ENCODE assay signal across 27 cellular contexts in the genomic region with DNA sequence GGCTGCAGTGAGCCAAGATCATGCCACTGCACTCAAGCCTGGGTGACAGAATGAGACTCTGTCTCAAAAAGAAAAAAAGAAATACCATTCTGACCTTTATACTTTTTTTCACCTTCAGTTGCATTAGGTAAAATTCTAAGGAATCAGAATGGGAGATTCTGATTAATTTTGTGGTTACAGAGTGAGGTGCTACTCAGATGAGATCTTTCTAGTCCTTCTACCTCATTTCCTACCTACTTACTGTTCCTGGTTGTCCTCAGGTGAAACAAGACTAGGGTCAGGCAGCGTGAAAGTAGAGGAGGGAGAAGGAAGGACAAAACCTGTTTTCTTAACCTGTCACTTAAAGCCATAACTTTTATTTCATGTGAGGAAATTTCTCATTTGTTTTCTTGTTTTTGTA.
"Had no signal": no experiment of that assay in that cellular context is flagged by ENCODE, and none has a peak within 500 bp of the region (broad histone marks: within the 10 kb centered on the region; RNA-seq: fewer than 3 reads in every experiment).

No MANE protein-coding gene starts in this region.

- H3K27ac ChIP-seq: stomach, suprapubic skin, testis, thoracic aorta, thyroid gland, tibial artery, transverse colon, upper lobe of left lung, upper lobe of right lung, uterus, vagina had no signal

- H3K27me3 ChIP-seq: stomach, suprapubic skin, testis, thyroid gland, tibial artery, transverse colon, upper lobe of left lung, upper lobe of right lung, uterus, vagina had no signal

- H3K9me3 Mint-ChIP-seq: stimulated activated effector memory CD8-positive, alpha-beta T cell treated with anti-CD3 and anti-CD28 coated beads, Interleukin-12 subunit alpha, Interleukin-12 subunit beta, amount 100 ng/mL, for 72 hours; stimulated activated memory B cell treated with anti-CD40 and anti-IgM and Interleukin-4, amounts not matched to agents 10 μg/mL and 1 μg/mL and 100 μg/mL, for 72 hours; stimulated activated naive CD8-positive, alpha-beta T cell treated with anti-CD3 and anti-CD28 coated beads, Interleukin-15, amount 100 ng/mL, for 72 hours; stimulated activated naive CD8-positive, alpha-beta T cell treated with anti-CD3 and anti-CD28 coated beads, Interleukin-15, Interleukin-2, amounts not matched to agents 100 ng/mL and 50 ng/mL, for 24 hours; type B pancreatic cell had no signal

- H3K27me3 Mint-ChIP-seq: stimulated activated memory B cell treated with anti-CD40 and anti-IgM and Interleukin-4, amounts not matched to agents 10 μg/mL and 1 μg/mL and 100 μg/mL, for 72 hours; stimulated activated naive CD8-positive, alpha-beta T cell treated with anti-CD3 and anti-CD28 coated beads, Interleukin-15, amount 100 ng/mL, for 72 hours; stimulated activated naive CD8-positive, alpha-beta T cell treated with anti-CD3 and anti-CD28 coated beads, Interleukin-15, Interleukin-2, amounts not matched to agents 100 ng/mL and 50 ng/mL, for 24 hours; type B pancreatic cell had no signal

- H3K4me3 Mint-ChIP-seq: stimulated activated effector memory CD8-positive, alpha-beta T cell treated with anti-CD3 and anti-CD28 coated beads, Interleukin-12 subunit alpha, Interleukin-12 subunit beta, amount 100 ng/mL, for 72 hours; stimulated activated memory B cell treated with anti-CD40 and anti-IgM and Interleukin-4, amounts not matched to agents 10 μg/mL and 1 μg/mL and 100 μg/mL, for 72 hours; stimulated activated naive CD8-positive, alpha-beta T cell treated with anti-CD3 and anti-CD28 coated beads, Interleukin-15, amount 100 ng/mL, for 72 hours; stimulated activated naive CD8-positive, alpha-beta T cell treated with anti-CD3 and anti-CD28 coated beads, Interleukin-15, Interleukin-2, amounts not matched to agents 100 ng/mL and 50 ng/mL, for 24 hours; type B pancreatic cell had no signal

- H3K36me3 ChIP-seq: suprapubic skin, thoracic aorta, transverse colon, upper lobe of left lung, uterus, vagina had no signal

- H3K4me1 Mint-ChIP-seq: stimulated activated effector memory CD8-positive, alpha-beta T cell treated with anti-CD3 and anti-CD28 coated beads, Interleukin-12 subunit alpha, Interleukin-12 subunit beta, amount 100 ng/mL, for 72 hours; stimulated activated naive CD8-positive, alpha-beta T cell treated with anti-CD3 and anti-CD28 coated beads, Interleukin-15, amount 100 ng/mL, for 72 hours had no signal

- H3K9me3 ChIP-seq: stomach, suprapubic skin, testis, thoracic aorta, thyroid gland, tibial artery, transverse colon, upper lobe of left lung, upper lobe of right lung, uterus, vagina had no signal

- H3K4me1 ChIP-seq: suprapubic skin, testis, tibial artery, upper lobe of right lung, uterus, vagina had no signal

- H3K36me3 Mint-ChIP-seq: stimulated activated effector memory CD8-positive, alpha-beta T cell treated with anti-CD3 and anti-CD28 coated beads, Interleukin-12 subunit alpha, Interleukin-12 subunit beta, amount 100 ng/mL, for 72 hours had no signal

- ATAC-seq: stimulated activated effector memory CD8-positive, alpha-beta T cell treated with anti-CD3 and anti-CD28 coated beads, Interleukin-12 subunit alpha, Interleukin-12 subunit beta, amount 100 ng/mL, for 72 hours; stimulated activated memory B cell treated with anti-CD40 and anti-IgM and Interleukin-4, amounts not matched to agents 10 μg/mL and 1 μg/mL and 100 μg/mL, for 72 hours; stimulated activated naive CD8-positive, alpha-beta T cell treated with anti-CD3 and anti-CD28 coated beads, Interleukin-15, amount 100 ng/mL, for 72 hours; stimulated activated naive CD8-positive, alpha-beta T cell treated with anti-CD3 and anti-CD28 coated beads, Interleukin-15, Interleukin-2, amounts not matched to agents 100 U/mL and 50 U/mL, for 24 hours; upper lobe of right lung had no signal

- DNase-seq: stimulated activated CD4-positive, alpha-beta T cell treated with anti-CD3 and anti-CD28 coated beads, Interleukin-2, amount 100 ng/mL, for 24 hours; stimulated activated CD4-positive, alpha-beta T cell treated with anti-CD3 and anti-CD28 coated beads, Interleukin-2, amount 100 ng/mL, for 48 hours; stimulated activated CD4-positive, alpha-beta T cell treated with anti-CD3 and anti-CD28 coated beads, Interleukin-4, amount 100 ng/mL, for 1 hour; stimulated activated CD4-positive, alpha-beta T cell treated with anti-CD3 and anti-CD28 coated beads, Interleukin-4, amount 100 ng/mL, for 24 hours; stimulated activated CD4-positive, alpha-beta T cell treated with anti-CD3 and anti-CD28 coated beads, Interleukin-4, amount 100 ng/mL, for 4 hours; stimulated activated CD8-positive, alpha-beta memory T cell treated with anti-CD3 and anti-CD28 coated beads, Interleukin-4, amount 100 ng/mL, for 48 hours; stimulated activated naive CD4-positive, alpha-beta T cell; stimulated activated naive CD4-positive, alpha-beta T cell treated with Interleukin-2 at 50 U/mL for 16 hours; stimulated activated naive CD8-positive, alpha-beta T cell treated with anti-CD3 and anti-CD28 coated beads, Interleukin-15, amount 100 ng/mL, for 72 hours; stimulated activated naive CD8-positive, alpha-beta T cell treated with anti-CD3 and anti-CD28 coated beads, Interleukin-15, Interleukin-2, amounts not matched to agents 100 U/mL and 50 U/mL, for 24 hours; stomach; substantia nigra; testis; thyroid gland; tibial artery; transverse colon; trophoblast cell; upper lobe of left lung; upper lobe of right lung; uterus had no signal

- H3K27ac Mint-ChIP-seq: stimulated activated effector memory CD8-positive, alpha-beta T cell treated with anti-CD3 and anti-CD28 coated beads, Interleukin-12 subunit alpha, Interleukin-12 subunit beta, amount 100 ng/mL, for 72 hours; stimulated activated memory B cell treated with anti-CD40 and anti-IgM and Interleukin-4, amounts not matched to agents 10 μg/mL and 1 μg/mL and 100 μg/mL, for 72 hours; stimulated activated naive CD8-positive, alpha-beta T cell treated with anti-CD3 and anti-CD28 coated beads, Interleukin-15, amount 100 ng/mL, for 72 hours; stimulated activated naive CD8-positive, alpha-beta T cell treated with anti-CD3 and anti-CD28 coated beads, Interleukin-15, Interleukin-2, amounts not matched to agents 100 ng/mL and 50 ng/mL, for 24 hours; type B pancreatic cell had no signal

- H3K4me3 ChIP-seq: stomach, suprapubic skin, testis, thoracic aorta, thyroid gland, tibial artery, transverse colon, upper lobe of left lung, upper lobe of right lung, uterus, vagina had no signal
